8 cellular contexts compared by ENCODE assay signal in the genomic region with DNA sequence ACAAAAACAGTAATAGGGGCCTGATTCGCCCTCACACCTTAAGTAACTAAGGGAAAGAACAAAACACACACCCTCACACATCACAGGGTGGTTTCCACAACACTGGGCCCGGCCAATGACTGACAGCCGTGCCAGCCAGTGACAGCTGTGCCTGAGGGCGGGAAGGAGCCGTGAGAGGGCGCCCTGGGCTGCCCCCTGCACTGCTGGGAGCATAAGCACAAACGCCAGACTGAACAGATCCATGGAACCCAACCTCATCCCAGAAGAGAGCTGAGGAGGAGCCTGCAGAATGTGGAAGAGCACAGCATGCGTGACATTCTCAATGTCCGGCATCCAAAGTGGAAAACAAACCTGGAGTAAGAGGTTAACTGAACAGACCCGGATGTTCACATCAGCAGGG. TPM values are rescaled to one million over a fixed set of nuclear protein-coding genes. Genes with fewer than 3 reads are reported as not detected.
DNase-seq lines count a peak whose midpoint lies in the region; ATAC-seq and TF ChIP-seq lines count a peak whose summit lies in the region.

No MANE protein-coding gene starts in this region.

- intact Hi-C loops in left ventricle myocardium superior (cut with micrococcal nuclease) = no loop called here

- TF ChIP-seq CTCF in chondrocyte (IDR thresholded peaks at IDR 0.05) = no peak

- no peaks in the 10 kb centered on the region for H3K9me3 Mint-ChIP-seq in chondrocyte (ENCODE audit: low read depth)

- H3K4me3 Mint-ChIP-seq in chondrocyte (ENCODE audit: unreplicated experiment) = no peak overlapping the region

- no peak overlapping the region for H3K27ac Mint-ChIP-seq in chondrocyte (ENCODE audit: unreplicated experiment)

- ATAC-seq in left ventricle myocardium superior = peak; percentile 77

- no peaks in the 10 kb centered on the region for H3K27me3 Mint-ChIP-seq in chondrocyte (ENCODE audit: low read depth)

- DNase-seq in LHCN-M2 (ENCODE audit: low read depth) = peak; percentile 88
- peak; percentile 79 to 80 for DNase-seq in activated T-cell treated with anti-CD3 and anti-CD28 coated beads, Interleukin-2, amount 50 U/mL, for 48 hours
- DNase-seq in left ventricle myocardium superior = peak; percentile 67
- peak; percentile 45 to 57 for DNase-seq in stimulated activated CD4-positive, alpha-beta T cell treated with anti-CD3 and anti-CD28 coated beads, Interleukin-1b, Interleukin-23, amount 100 ng/mL, for 4 hours (ENCODE audit: low read depth in 2 of 2)
- DNase-seq in chondrocyte (ENCODE audit: low spot score) = no peak
- no peak for DNase-seq in SHP77 treated with DMSO at 0.1 percent for 48 hours (lab: John Stamatoyannopoulos, UW)
- no peak for DNase-seq in NCI-H2107 (lab: John Stamatoyannopoulos, UW)
- no peak for DNase-seq in RPMI8226

- H3K4me1 Mint-ChIP-seq in chondrocyte (ENCODE audit: low read depth) = peaks cover 3% of the 10 kb centered on the region

- peaks cover 45% of the 10 kb centered on the region for H3K36me3 Mint-ChIP-seq in chondrocyte (ENCODE audit: low read depth)

RNA-seq across cellular contexts. Expression of gene CSNK1D, which starts 16.0 kb away (rescaled TPM):
- total RNA-seq in LHCN-M2 (2014; rRNA removed) = 38.9 and 51.3 TPM in 2 replicates
- polyA plus RNA-seq in LHCN-M2 (2012) = 98.1 TPM
- total RNA-seq in left ventricle myocardium superior = 64.4 TPM
- 93.0 to 94.5 TPM (median 93.9 TPM) in 3 replicates for total RNA-seq in chondrocyte

RNA-seq across cellular contexts. Expression of gene SLC16A3, which starts 28.6 kb away (rescaled TPM):
- 497 and 711 TPM in 2 replicates for total RNA-seq in LHCN-M2 (2014; rRNA removed)
- polyA plus RNA-seq in LHCN-M2 (2012) = 445 TPM
- 7.8 TPM for total RNA-seq in left ventricle myocardium superior
- 53.3 to 206 TPM (median 189 TPM) in 3 replicates for total RNA-seq in chondrocyte

RNA-seq across cellular contexts. Expression of gene CCDC57, which starts 44.8 kb away (rescaled TPM):
- total RNA-seq in LHCN-M2 (2014; rRNA removed) (11.0 and 13.5 TPM in 2 replicates), left ventricle myocardium superior (8.1 TPM), chondrocyte (23.5 to 39.8 TPM (median 24.1 TPM) in 3 replicates)
- 8.0 TPM for polyA plus RNA-seq in LHCN-M2 (2012)

RNA-seq across cellular contexts. Expression of gene CD7, which starts 59.9 kb away (rescaled TPM):
- total RNA-seq in LHCN-M2 (2014; rRNA removed) (0.92 and 1.6 TPM in 2 replicates), left ventricle myocardium superior (0.64 TPM), chondrocyte (not detected in 3 replicates)
- polyA plus RNA-seq in LHCN-M2 (2012) = 0.27 TPM

Comparison
In these comparisons a context has a peak if more than half of its experiments do, and no peak if none do; other contexts are left out.
1. DNase-seq: peak in LHCN-M2 (single experiment), activated T-cell treated with anti-CD3 and anti-CD28 coated beads, Interleukin-2, amount 50 U/mL, for 48 hours (2 of 2), left ventricle myocardium superior (single experiment) and stimulated activated CD4-positive, alpha-beta T cell treated with anti-CD3 and anti-CD28 coated beads, Interleukin-1b, Interleukin-23, amount 100 ng/mL, for 4 hours (2 of 2); none in chondrocyte (single experiment), SHP77 treated with DMSO at 0.1 percent for 48 hours (single experiment), NCI-H2107 (single experiment) and RPMI8226 (single experiment).